ENCODE assay signal across 13 cellular contexts in the genomic region with DNA sequence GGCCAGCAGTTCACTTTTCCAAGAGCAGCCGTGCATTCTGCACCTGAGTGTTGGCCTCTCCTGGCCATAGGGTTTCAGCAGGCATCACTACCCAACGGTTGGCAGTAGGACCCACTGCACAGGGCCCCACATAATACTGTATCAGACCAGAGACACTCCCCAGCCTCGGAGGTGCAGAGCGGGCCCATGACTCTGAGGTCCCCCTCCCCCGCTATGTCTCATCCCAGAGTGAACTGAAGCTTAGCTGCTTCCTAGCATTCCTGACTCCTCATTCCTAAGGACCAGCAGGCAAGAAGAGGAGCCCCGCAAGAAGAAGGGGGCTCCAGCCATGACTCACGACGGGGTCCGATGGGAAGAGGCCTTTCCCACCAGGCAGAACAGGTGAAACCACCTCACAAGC.
DNase-seq lines count a peak whose midpoint lies in the region; ATAC-seq and TF ChIP-seq lines count a peak whose summit lies in the region.
"Had no signal": no experiment of that assay in that cellular context is flagged by ENCODE, and none has a peak within 500 bp of the region (broad histone marks: within the 10 kb centered on the region; RNA-seq: fewer than 3 reads in every experiment).

No MANE protein-coding gene starts in this region.

- H3K27ac ChIP-seq in endodermal cell (ENCODE audit: low read depth, low read length) (no peak overlapping the region), spleen (no peak overlapping the region)
- H3K27ac ChIP-seq: 22Rv1; BLaER1 treated with 17β-estradiol and CSF1 and Interleukin-3, amounts not matched to agents 10 nM and 100 nM had no signal

- H3K4me3 ChIP-seq in endodermal cell (ENCODE audit: low read length) (no peak overlapping the region), spleen (no peak overlapping the region)
- H3K4me3 ChIP-seq: BLaER1 treated with 17β-estradiol and CSF1 and Interleukin-3, amounts not matched to agents 10 nM and 100 nM had no signal

- TF ChIP-seq POLR2A in spleen (IDR thresholded peaks at IDR 0.05), result no peak

- peaks cover 33% of the 10 kb centered on the region for H3K36me3 ChIP-seq in endodermal cell (ENCODE audit: control insufficient read depth, insufficient read depth, low read length)
- peaks cover 0 to 52% (median 3%) of the 10 kb centered on the region in 6 donors for H3K36me3 ChIP-seq in spleen

- no peak overlapping the region for H3K27ac Mint-ChIP-seq in natural killer cell treated with Interleukin-12 subunit alpha and Interleukin-12 subunit beta and Interleukin-15 and Interleukin-18, amount 100 ng/mL, for 72 hours
- H3K27ac Mint-ChIP-seq in natural killer cell (no peak overlapping the region), endodermal cell (peak overlapping the region; percentile 69), nephron progenitor cell (peak overlapping the region; percentile 18)

- H3K27me3 Mint-ChIP-seq in natural killer cell treated with Interleukin-12 subunit alpha and Interleukin-12 subunit beta and Interleukin-15 and Interleukin-18, amount 100 ng/mL, for 72 hours, result no peaks in the 10 kb centered on the region
- H3K27me3 Mint-ChIP-seq in natural killer cell (ENCODE audit: low read depth in 2 of 2) (no peaks in the 10 kb centered on the region), endodermal cell (ENCODE audit: insufficient read depth) (no peaks in the 10 kb centered on the region), nephron progenitor cell (ENCODE audit: low read depth, poor library complexity) (peaks cover 2% of the 10 kb centered on the region)
- H3K27me3 Mint-ChIP-seq: CD4-positive, CD25-positive, alpha-beta regulatory T cell had no signal

- H3K27me3 ChIP-seq in endodermal cell (ENCODE audit: control insufficient read depth, insufficient read depth, low read length, poor library complexity, severe bottlenecking), result no peaks in the 10 kb centered on the region
- no peaks in the 10 kb centered on the region for H3K27me3 ChIP-seq in spleen (replicated peaks in 1 of 7)
- H3K27me3 ChIP-seq: BLaER1 treated with 17β-estradiol and CSF1 and Interleukin-3, amounts not matched to agents 10 nM and 100 nM had no signal

- TF ChIP-seq CTCF in natural killer cell (IDR thresholded peaks at IDR 0.05) (no peak), endodermal cell (conservative IDR thresholded peaks at IDR 0.05) (no peak), nephron progenitor cell (IDR thresholded peaks at IDR 0.05) (no peak), spleen (IDR thresholded peaks at IDR 0.05 in 8 of 11, conservative IDR thresholded peaks at IDR 0.05 in 3 of 11) (no peak)

- H3K4me3 Mint-ChIP-seq in natural killer cell treated with Interleukin-12 subunit alpha and Interleukin-12 subunit beta and Interleukin-15 and Interleukin-18, amount 100 ng/mL, for 72 hours, result no peak overlapping the region
- no peak overlapping the region for H3K4me3 Mint-ChIP-seq in natural killer cell
- H3K4me3 Mint-ChIP-seq in endodermal cell, result no peak overlapping the region
- no peak overlapping the region for H3K4me3 Mint-ChIP-seq in nephron progenitor cell
- H3K4me3 Mint-ChIP-seq: CD4-positive, CD25-positive, alpha-beta regulatory T cell had no signal

- H3K9ac ChIP-seq in endodermal cell (ENCODE audit: extremely low read depth, low read length, poor library complexity, severe bottlenecking), result no peak overlapping the region
- H3K9ac ChIP-seq: BLaER1 treated with 17β-estradiol and CSF1 and Interleukin-3, amounts not matched to agents 10 nM and 100 nM had no signal

- H3K4me1 Mint-ChIP-seq in natural killer cell treated with Interleukin-12 subunit alpha and Interleukin-12 subunit beta and Interleukin-15 and Interleukin-18, amount 100 ng/mL, for 72 hours (ENCODE audit: low read depth in 2 of 2), result peaks cover 0 to 12% of the 10 kb centered on the region in 2 donors
- H3K4me1 Mint-ChIP-seq in natural killer cell, result peaks cover 6 to 15% of the 10 kb centered on the region in 2 donors
- H3K4me1 Mint-ChIP-seq in endodermal cell, result peaks cover 14% of the 10 kb centered on the region
- peaks cover 6% of the 10 kb centered on the region for H3K4me1 Mint-ChIP-seq in nephron progenitor cell

- H3K36me3 Mint-ChIP-seq in natural killer cell treated with Interleukin-12 subunit alpha and Interleukin-12 subunit beta and Interleukin-15 and Interleukin-18, amount 100 ng/mL, for 72 hours, result peaks cover 14% of the 10 kb centered on the region
- H3K36me3 Mint-ChIP-seq in natural killer cell (peaks cover 15% of the 10 kb centered on the region), endodermal cell (ENCODE audit: low read depth) (peaks cover 41% of the 10 kb centered on the region), nephron progenitor cell (ENCODE audit: low read depth) (peaks cover 40% of the 10 kb centered on the region)

- intact Hi-C loops in natural killer cell (cut with micrococcal nuclease) (no loop called here), spleen (cut with DNase I; ENCODE audit: low total_unique reads) (no loop called here)

- H3K9me3 Mint-ChIP-seq in natural killer cell treated with Interleukin-12 subunit alpha and Interleukin-12 subunit beta and Interleukin-15 and Interleukin-18, amount 100 ng/mL, for 72 hours, result peaks cover 10% of the 10 kb centered on the region
- H3K9me3 Mint-ChIP-seq in natural killer cell, result peaks cover 6 to 7% of the 10 kb centered on the region in 2 donors
- H3K9me3 Mint-ChIP-seq in endodermal cell, result peaks cover 16% of the 10 kb centered on the region
- peaks cover 29% of the 10 kb centered on the region for H3K9me3 Mint-ChIP-seq in nephron progenitor cell

- ATAC-seq in natural killer cell treated with Interleukin-12 subunit alpha and Interleukin-12 subunit beta and Interleukin-15 and Interleukin-18, amount 100 ng/mL, for 72 hours, result no peak
- ATAC-seq in natural killer cell (no peak), GM21576 (IDR thresholded peaks at IDR 0.05; ENCODE audit: unreplicated experiment) (no peak)

- 95 to 100% methylated on average over 2 to 9 of the region's 9 CpGs for WGBS in endodermal cell (ENCODE audit: insufficient coverage in 1 of 2, insufficient read length in 1 of 2), 2 experiments
- WGBS in spleen, 5 donors, result 97 to 99% (median 98%) methylated on average over 5 to 9 of the region's 9 CpGs

- DNase-seq in natural killer cell treated with Interleukin-12 subunit alpha and Interleukin-12 subunit beta and Interleukin-15 and Interleukin-18, amount 100 ng/mL, for 72 hours (ENCODE audit: low spot score), result peak; percentile 10
- DNase-seq in natural killer cell (no peak), endodermal cell (no peak), nephron progenitor cell (no peak), spleen (no peak), NCI-H2029 (lab: John Stamatoyannopoulos, UW) (no peak)
- DNase-seq: CD4-positive, CD25-positive, alpha-beta regulatory T cell; DMS53; GF-D8; IMR-90 had no signal

- H3K9me3 ChIP-seq in endodermal cell (ENCODE audit: control insufficient read depth, low read length) (peaks cover 9% of the 10 kb centered on the region), spleen (peaks cover 0 to 14% (median 12%) of the 10 kb centered on the region in 8 donors)

- H3K4me1 ChIP-seq in endodermal cell (ENCODE audit: control insufficient read depth, insufficient read depth, low read length), result no peaks in the 10 kb centered on the region
- H3K4me1 ChIP-seq in spleen, result peaks cover 0 to 4% (median 0%) of the 10 kb centered on the region in 6 donors

Comparison
In these comparisons a context has a peak if more than half of its experiments do, and no peak if none do; other contexts are left out.
1. H3K27ac Mint-ChIP-seq: peak in endodermal cell (single experiment) and nephron progenitor cell (single experiment); none in natural killer cell treated with Interleukin-12 subunit alpha and Interleukin-12 subunit beta and Interleukin-15 and Interleukin-18, amount 100 ng/mL, for 72 hours (0 of 2) and natural killer cell (0 of 2).